Comparison of ENCODE assay signal across 1 cellular context in the genomic region with DNA sequence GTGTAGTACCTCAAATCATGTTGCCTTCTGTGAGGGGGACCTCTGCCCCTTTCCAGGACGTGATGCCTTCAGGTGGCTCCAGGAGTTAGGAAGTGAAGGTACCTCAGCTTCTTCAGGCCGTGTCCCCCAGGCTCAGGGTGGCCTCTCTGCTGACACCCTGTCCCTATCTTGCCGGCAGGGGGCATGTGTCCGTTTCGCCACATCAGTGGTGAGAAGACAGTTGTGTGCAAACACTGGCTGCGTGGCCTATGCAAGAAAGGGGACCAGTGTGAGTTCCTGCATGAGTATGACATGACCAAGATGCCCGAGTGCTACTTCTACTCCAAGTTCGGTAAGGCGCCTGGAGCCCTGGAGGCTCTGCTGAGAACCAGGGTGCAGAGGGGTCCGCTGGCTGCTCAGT.
TF ChIP-seq lines count a peak whose summit lies in the region.

No MANE protein-coding gene starts in this region.

TF ChIP-seq in WTC11, 78 proteins besides CTCF, POLR2A, EP300 and RAD21 (continued from another document):
- no peak for TF ChIP-seq AFF4 (CRISPR knock-in tag; IDR thresholded peaks at IDR 0.05; ENCODE audit: borderline replicate concordance)
- TF ChIP-seq CBFB (CRISPR knock-in tag; IDR thresholded peaks at IDR 0.05; ENCODE audit: low read depth): no peak
- TF ChIP-seq HMGA2 (CRISPR knock-in tag; IDR thresholded peaks at IDR 0.05): no peak
- no peak for TF ChIP-seq ZNF121 (CRISPR knock-in tag; IDR thresholded peaks at IDR 0.05)
